In the genomic region with DNA sequence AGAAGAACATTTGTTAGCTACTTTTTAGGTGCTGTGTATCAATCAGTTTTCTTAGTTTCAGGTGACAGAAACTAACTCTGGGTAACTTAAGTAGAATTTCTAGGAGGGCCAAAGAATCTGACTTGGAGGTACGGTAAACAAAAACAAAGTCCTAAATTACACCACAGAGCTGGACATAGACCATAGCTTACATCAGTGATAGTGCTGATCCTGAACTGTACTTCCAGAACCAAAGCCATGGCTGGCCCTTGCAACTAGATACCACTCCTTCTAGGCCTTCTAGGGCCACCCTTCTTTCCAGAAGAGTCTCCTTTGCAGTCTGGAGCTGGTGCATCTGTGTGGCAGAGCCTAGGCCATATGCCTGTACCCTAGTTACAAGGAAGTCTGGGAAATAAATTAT, we compare ENCODE assay signal across 18 cellular contexts.
A peak's percentile ranks its signal among the peaks of the same experiment; 100 is the strongest.
DNase-seq lines count a peak whose midpoint lies in the region; ATAC-seq and TF ChIP-seq lines count a peak whose summit lies in the region.
"Had no signal": no experiment of that assay in that cellular context is flagged by ENCODE, and none has a peak within 500 bp of the region (broad histone marks: within the 10 kb centered on the region; RNA-seq: fewer than 3 reads in every experiment).

No MANE protein-coding gene starts in this region.

- H3K27me3 ChIP-seq in SK-N-SH (ENCODE audit: insufficient read depth) (no peaks in the 10 kb centered on the region), ascending aorta (no peaks in the 10 kb centered on the region), osteoblast (ENCODE audit: insufficient read depth, low read length) (no peaks in the 10 kb centered on the region), aorta (ENCODE audit: control insufficient read depth in 1 of 2, insufficient read depth in 2 of 2, low read length in 1 of 2) (no peaks in the 10 kb centered on the region)
- H3K27me3 ChIP-seq: BLaER1 had no signal

- TF ChIP-seq EP300 in SK-N-SH (IDR thresholded peaks at IDR 0.05; ENCODE audit: borderline replicate concordance in 1 of 2, low read depth in 1 of 2, low read length in 1 of 2), result no peak

- no peak for TF ChIP-seq CTCF in SK-N-SH (IDR thresholded peaks at IDR 0.05)
- TF ChIP-seq CTCF in ascending aorta (IDR thresholded peaks at IDR 0.05), result no peak
- no peak for TF ChIP-seq CTCF in osteoblast (IDR thresholded peaks at IDR 0.05; ENCODE audit: extremely low read depth, low read depth, low read length)

- no peaks in the 10 kb centered on the region for H3K79me2 ChIP-seq in SK-N-SH (ENCODE audit: insufficient read depth)
- no peaks in the 10 kb centered on the region for H3K79me2 ChIP-seq in osteoblast (ENCODE audit: insufficient read depth, low read length)

- WGBS in SK-N-SH (ENCODE audit: low lambda C conversion rate), result 100% methylated on average over 1 of the region's 1 CpG
- WGBS in aorta, 2 donors, result 79 to 85% methylated on average over 1 of the region's 1 CpG

- no peak overlapping the region for H3K4me3 ChIP-seq in SK-N-SH (ENCODE audit: low read depth in 2 of 2, low read length in 1 of 2)
- H3K4me3 ChIP-seq in ascending aorta, result no peak overlapping the region
- H3K4me3 ChIP-seq in osteoblast (ENCODE audit: insufficient read depth, low read length), result no peak overlapping the region
- no peak overlapping the region for H3K4me3 ChIP-seq in aorta (ENCODE audit: low read length in 2 of 2)
- H3K4me3 ChIP-seq: BLaER1, GM12878, GM23338 had no signal

- H2AFZ ChIP-seq in SK-N-SH (ENCODE audit: low read depth) (no peak overlapping the region), osteoblast (ENCODE audit: low read length) (no peak overlapping the region)
- H2AFZ ChIP-seq: GM23338 had no signal

- H4K20me1 ChIP-seq in SK-N-SH (ENCODE audit: insufficient read depth) (no peaks in the 10 kb centered on the region), osteoblast (ENCODE audit: insufficient read depth, low read length) (no peaks in the 10 kb centered on the region)
- H4K20me1 ChIP-seq: BLaER1 had no signal

- ATAC-seq in SK-N-SH treated with all-trans-retinoic acid at 6 μM for 48 hours, result no peak; the same call in 1 of the 3 replicates
- no peak for ATAC-seq in aorta (ENCODE audit: low FRiP score)
- ATAC-seq in HG02870 (IDR thresholded peaks at IDR 0.05; ENCODE audit: unreplicated experiment), result no peak
- ATAC-seq: GM12878, GM23338, HepG2 had no signal

- intact Hi-C loops in ascending aorta (cut with DNase I) (no loop called here), aorta (cut with DNase I) (no loop called here)

- H3K27ac ChIP-seq in SK-N-SH (ENCODE audit: low read depth in 2 of 2, low read length in 1 of 2), result peak overlapping the region in 1 of 2 experiments; percentile 97; a peak in 2 of 4 replicates
- H3K27ac ChIP-seq in ascending aorta, result peak overlapping the region; percentile 40 to 56
- H3K27ac ChIP-seq in osteoblast (ENCODE audit: low read depth, low read length), result peak overlapping the region; percentile 88
- H3K27ac ChIP-seq in aorta (ENCODE audit: low read depth in 1 of 2, low read length in 2 of 2), result peak overlapping the region; percentile 33 to 56
- H3K27ac ChIP-seq: 22Rv1, BLaER1 had no signal

- H3K4me2 ChIP-seq in SK-N-SH, result 0 out of 2 replicates have a peak overlapping the region, but pooled peaks have one; percentile 10
- H3K4me2 ChIP-seq in osteoblast (ENCODE audit: insufficient read depth, low read length), result no peak overlapping the region
- H3K4me2 ChIP-seq: BLaER1, GM23338 had no signal

- TF ChIP-seq RAD21 in SK-N-SH (IDR thresholded peaks at IDR 0.05; ENCODE audit: low read length), result no peak

- H3K9me2 ChIP-seq in SK-N-SH, result no peaks in the 10 kb centered on the region

- H3K9me3 ChIP-seq in SK-N-SH (no peaks in the 10 kb centered on the region), ascending aorta (no peaks in the 10 kb centered on the region), osteoblast (ENCODE audit: low read depth, low read length) (no peaks in the 10 kb centered on the region), aorta (ENCODE audit: control insufficient read depth, low read length) (no peaks in the 10 kb centered on the region)
- H3K9me3 ChIP-seq: BLaER1 had no signal

- H3K4me1 ChIP-seq in SK-N-SH (ENCODE audit: control insufficient read depth in 1 of 2, insufficient read depth in 2 of 2, low read depth in 1 of 2, low read length in 1 of 2) (peaks cover 5 to 20% of the 10 kb centered on the region in 2 experiments), ascending aorta (peaks cover 9 to 18% of the 10 kb centered on the region in 2 donors), osteoblast (ENCODE audit: insufficient read depth, low read length) (peaks cover 16% of the 10 kb centered on the region), aorta (ENCODE audit: control insufficient read depth in 1 of 2, insufficient read depth in 2 of 2, low read length in 2 of 2) (peaks cover 0 to 8% of the 10 kb centered on the region in 2 donors)

- H3K9ac ChIP-seq in SK-N-SH, result no peak overlapping the region
- H3K9ac ChIP-seq: BLaER1 had no signal

- peaks cover 0 to 2% of the 10 kb centered on the region in 2 experiments for H3K36me3 ChIP-seq in SK-N-SH (replicated peaks in 1 of 2; ENCODE audit: control insufficient read depth in 1 of 2, insufficient read depth in 2 of 2, low read length in 1 of 2)
- H3K36me3 ChIP-seq in ascending aorta, result no peaks in the 10 kb centered on the region
- no peaks in the 10 kb centered on the region for H3K36me3 ChIP-seq in osteoblast (ENCODE audit: insufficient read depth, low read length)
- H3K36me3 ChIP-seq in aorta (ENCODE audit: control insufficient read depth in 1 of 2, insufficient read depth in 2 of 2, low read length in 1 of 2), result peaks cover 0 to 3% of the 10 kb centered on the region in 2 donors

- POLR2A ChIA-PET in SK-N-SH (lab: Yijun Ruan, JAX), result no interaction called here

- CTCF ChIA-PET in SK-N-SH (lab: Yijun Ruan, JAX), result interaction anchor here (1.4 kb wide), 1 partner anchor 16 kb away, joined by 3 read pairs; no protein-coding TSS in a partner anchor

- DNase-seq in SK-N-SH (no peak), ascending aorta (ENCODE audit: low spot score in 2 of 2) (no peak), osteoblast (ENCODE audit: insufficient read length, low spot score, missing footprints) (no peak), aorta (no peak), SIG-M5 treated with dmso at 0.1 percent for 504 hours (lab: John Stamatoyannopoulos, UW; ENCODE audit: unreplicated experiment) (no peak), occipital lobe (lab: John Stamatoyannopoulos, UW) (no peak)
- DNase-seq: AML-193, Calu3, DMS 273 treated with DMSO at 0.1 percent for 48 hours, DMS79, H7 had no signal

- peaks cover 20% of the 10 kb centered on the region for H3F3A ChIP-seq in SK-N-SH (replicated peaks; ENCODE audit: insufficient read depth)

TF ChIP-seq in SK-N-SH, 30 proteins besides CTCF, POLR2A, EP300 and RAD21:
- TF ChIP-seq FOSL2 (IDR thresholded peaks at IDR 0.05; ENCODE audit: borderline replicate concordance, low read depth), result no peak

TF ChIP-seq in SK-N-SH treated with all-trans-retinoic acid at 6 μM for 48 hours, 23 proteins besides CTCF, POLR2A, EP300 and RAD21 (continues in another document):
- TF ChIP-seq CSDC2 (CRISPR knock-in tag; IDR thresholded peaks at IDR 0.05), result no peak
- TF ChIP-seq ARNTL (CRISPR knock-in tag; IDR thresholded peaks at IDR 0.05; ENCODE audit: borderline replicate concordance, low read depth), result no peak
- no peak for TF ChIP-seq TOX (CRISPR knock-in tag; IDR thresholded peaks at IDR 0.05; ENCODE audit: borderline replicate concordance)
- TF ChIP-seq TCF4 (CRISPR knock-in tag; IDR thresholded peaks at IDR 0.05; ENCODE audit: borderline replicate concordance), result no peak
- TF ChIP-seq, protein P1, sequence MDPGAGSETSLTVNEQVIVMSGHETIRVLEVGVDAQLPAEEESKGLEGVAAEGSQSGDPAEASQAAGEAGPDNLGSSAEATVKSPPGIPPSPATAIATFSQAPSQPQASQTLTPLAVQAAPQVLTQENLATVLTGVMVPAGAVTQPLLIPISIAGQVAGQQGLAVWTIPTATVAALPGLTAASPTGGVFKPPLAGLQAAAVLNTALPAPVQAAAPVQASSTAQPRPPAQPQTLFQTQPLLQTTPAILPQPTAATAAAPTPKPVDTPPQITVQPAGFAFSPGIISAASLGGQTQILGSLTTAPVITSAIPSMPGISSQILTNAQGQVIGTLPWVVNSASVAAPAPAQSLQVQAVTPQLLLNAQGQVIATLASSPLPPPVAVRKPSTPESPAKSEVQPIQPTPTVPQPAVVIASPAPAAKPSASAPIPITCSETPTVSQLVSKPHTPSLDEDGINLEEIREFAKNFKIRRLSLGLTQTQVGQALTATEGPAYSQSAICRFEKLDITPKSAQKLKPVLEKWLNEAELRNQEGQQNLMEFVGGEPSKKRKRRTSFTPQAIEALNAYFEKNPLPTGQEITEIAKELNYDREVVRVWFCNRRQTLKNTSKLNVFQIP (CRISPR knock-in tag; IDR thresholded peaks at IDR 0.05; ENCODE audit: borderline replicate concordance, low read depth), result no peak
- TF ChIP-seq ZFP3 (CRISPR knock-in tag; IDR thresholded peaks at IDR 0.05), result no peak
- no peak for TF ChIP-seq GLIS3 (CRISPR knock-in tag; IDR thresholded peaks at IDR 0.05)
- no peak for TF ChIP-seq ZNF8 (CRISPR knock-in tag; IDR thresholded peaks at IDR 0.05)
- TF ChIP-seq ZNF70 (CRISPR knock-in tag; IDR thresholded peaks at IDR 0.05), result no peak
- no peak for TF ChIP-seq ZC3H10 (CRISPR knock-in tag; IDR thresholded peaks at IDR 0.05)
- TF ChIP-seq, protein P2, sequence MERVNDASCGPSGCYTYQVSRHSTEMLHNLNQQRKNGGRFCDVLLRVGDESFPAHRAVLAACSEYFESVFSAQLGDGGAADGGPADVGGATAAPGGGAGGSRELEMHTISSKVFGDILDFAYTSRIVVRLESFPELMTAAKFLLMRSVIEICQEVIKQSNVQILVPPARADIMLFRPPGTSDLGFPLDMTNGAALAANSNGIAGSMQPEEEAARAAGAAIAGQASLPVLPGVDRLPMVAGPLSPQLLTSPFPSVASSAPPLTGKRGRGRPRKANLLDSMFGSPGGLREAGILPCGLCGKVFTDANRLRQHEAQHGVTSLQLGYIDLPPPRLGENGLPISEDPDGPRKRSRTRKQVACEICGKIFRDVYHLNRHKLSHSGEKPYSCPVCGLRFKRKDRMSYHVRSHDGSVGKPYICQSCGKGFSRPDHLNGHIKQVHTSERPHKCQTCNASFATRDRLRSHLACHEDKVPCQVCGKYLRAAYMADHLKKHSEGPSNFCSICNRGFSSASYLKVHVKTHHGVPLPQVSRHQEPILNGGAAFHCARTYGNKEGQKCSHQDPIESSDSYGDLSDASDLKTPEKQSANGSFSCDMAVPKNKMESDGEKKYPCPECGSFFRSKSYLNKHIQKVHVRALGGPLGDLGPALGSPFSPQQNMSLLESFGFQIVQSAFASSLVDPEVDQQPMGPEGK (CRISPR knock-in tag; IDR thresholded peaks at IDR 0.05; ENCODE audit: borderline replicate concordance), result no peak
